ENCODE assay signal across 1 cellular context in the genomic region with DNA sequence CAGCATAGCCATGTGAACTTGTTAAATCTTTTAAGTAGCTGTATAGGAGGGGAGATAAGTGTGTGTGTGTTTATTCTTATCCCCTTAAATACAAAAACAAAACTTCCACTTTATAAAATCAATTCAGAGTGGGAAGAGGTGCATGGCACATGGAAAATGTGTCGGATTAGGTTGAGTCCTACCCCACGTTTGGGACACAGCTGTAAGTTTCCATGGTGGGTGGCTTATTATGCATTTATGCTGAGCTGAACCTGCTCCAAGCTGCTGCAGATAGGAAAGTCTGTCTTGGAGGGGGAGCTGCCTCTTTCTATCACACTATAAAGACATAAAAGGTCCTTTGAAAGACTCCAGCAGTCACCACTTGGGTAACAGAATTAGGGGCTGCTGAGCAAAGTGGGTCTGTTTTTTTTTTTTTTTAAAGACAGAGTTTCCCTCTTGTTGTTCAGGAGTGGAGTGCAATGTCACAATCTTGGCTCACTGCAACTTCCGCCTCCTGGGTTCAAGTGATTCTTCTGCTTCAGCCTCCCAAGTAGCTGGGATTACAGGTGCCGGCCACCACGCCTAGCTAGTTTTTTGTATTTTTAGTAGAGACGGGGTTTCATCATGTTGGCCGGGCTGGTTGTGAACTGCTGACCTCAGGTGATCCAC.
TF ChIP-seq lines count a peak whose summit lies in the region.

No MANE protein-coding gene starts in this region.

TF ChIP-seq in endothelial cell of umbilical vein, 7 proteins besides CTCF, POLR2A, EP300 and RAD21:
- TF ChIP-seq JUN (IDR thresholded peaks at IDR 0.05; ENCODE audit: borderline replicate concordance, insufficient read depth, insufficient read length, low read depth) (no peak), EZH2 (IDR thresholded peaks at IDR 0.05; ENCODE audit: borderline replicate concordance, low read depth, low read length, severe bottlenecking) (no peak), MYC (IDR thresholded peaks at IDR 0.05; ENCODE audit: low read depth, low read length) (no peak)
TF ChIP-seq in endothelial cell of umbilical vein: peak in this region for 0.
